In genomic region chr14:51533877-51534553, GRCh38 we compare ENCODE assay signal across 1 cellular context.
TF ChIP-seq lines count a peak whose summit lies in the region.

No MANE protein-coding gene starts in this region.

TF ChIP-seq in H1, 55 proteins besides CTCF, POLR2A, EP300 and RAD21:
- TF ChIP-seq SIN3A (conservative IDR thresholded peaks at IDR 0.05 in 1 of 2, IDR thresholded peaks at IDR 0.05 in 1 of 2; ENCODE audit: low read depth in 1 of 2, low read length in 2 of 2) (no peak), JUN (IDR thresholded peaks at IDR 0.05; ENCODE audit: low read depth, low read length) (no peak), NANOG (IDR thresholded peaks at IDR 0.05; ENCODE audit: insufficient read depth, low read depth, low read length, poor library complexity, severe bottlenecking) (no peak), SIRT6 (IDR thresholded peaks at IDR 0.05; ENCODE audit: low read length) (no peak), ASH2L (IDR thresholded peaks at IDR 0.05; ENCODE audit: low read length) (no peak), RFX5 (IDR thresholded peaks at IDR 0.05; ENCODE audit: borderline replicate concordance, low read depth, low read length) (no peak), HDAC6 (IDR thresholded peaks at IDR 0.05; ENCODE audit: low read depth, low read length) (no peak), GTF2F1 (IDR thresholded peaks at IDR 0.05; ENCODE audit: borderline replicate concordance, low read depth, low read length) (no peak), CBX8 (IDR thresholded peaks at IDR 0.05; ENCODE audit: borderline replicate concordance, low read depth, low read length) (no peak), RXRA (IDR thresholded peaks at IDR 0.05; ENCODE audit: insufficient read depth, low read depth, low read length) (no peak), GABPA (IDR thresholded peaks at IDR 0.05; ENCODE audit: borderline replicate concordance, insufficient read depth, low read length) (no peak), CHD2 (IDR thresholded peaks at IDR 0.05; ENCODE audit: low read length) (no peak), CEBPB (IDR thresholded peaks at IDR 0.05; ENCODE audit: low read depth, low read length) (no peak), MAX (IDR thresholded peaks at IDR 0.05) (no peak), BRCA1 (IDR thresholded peaks at IDR 0.05; ENCODE audit: low read depth, low read length) (no peak), JUND (IDR thresholded peaks at IDR 0.05; ENCODE audit: low read length) (no peak)
- TF ChIP-seq, protein P1, sequence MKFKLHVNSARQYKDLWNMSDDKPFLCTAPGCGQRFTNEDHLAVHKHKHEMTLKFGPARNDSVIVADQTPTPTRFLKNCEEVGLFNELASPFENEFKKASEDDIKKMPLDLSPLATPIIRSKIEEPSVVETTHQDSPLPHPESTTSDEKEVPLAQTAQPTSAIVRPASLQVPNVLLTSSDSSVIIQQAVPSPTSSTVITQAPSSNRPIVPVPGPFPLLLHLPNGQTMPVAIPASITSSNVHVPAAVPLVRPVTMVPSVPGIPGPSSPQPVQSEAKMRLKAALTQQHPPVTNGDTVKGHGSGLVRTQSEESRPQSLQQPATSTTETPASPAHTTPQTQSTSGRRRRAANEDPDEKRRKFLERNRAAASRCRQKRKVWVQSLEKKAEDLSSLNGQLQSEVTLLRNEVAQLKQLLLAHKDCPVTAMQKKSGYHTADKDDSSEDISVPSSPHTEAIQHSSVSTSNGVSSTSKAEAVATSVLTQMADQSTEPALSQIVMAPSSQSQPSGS (IDR thresholded peaks at IDR 0.05; ENCODE audit: low read length) = no peak
